7 cellular contexts compared by ENCODE assay signal in genomic region chr3:15205482-15205933, GRCh38. TPM values are rescaled to one million over a fixed set of nuclear protein-coding genes. Genes with fewer than 3 reads are reported as not detected.
DNase-seq lines count a peak whose midpoint lies in the region; ATAC-seq and TF ChIP-seq lines count a peak whose summit lies in the region.

No MANE protein-coding gene starts in this region.

- no peak for TF ChIP-seq CTCF in HFFc6 (IDR thresholded peaks at IDR 0.05)

- no peaks in the 10 kb centered on the region for H3K9me3 Mint-ChIP-seq in HFFc6
- no peaks in the 10 kb centered on the region for H3K9me3 Mint-ChIP-seq in activated T-helper 2 cell treated with anti-CD3 and anti-CD28 coated beads, Interferon-gamma antibody, Interleukin-2, Interleukin-4, amounts not matched to agents 10 μg/mL and 5 μg/mL and 100 μg/mL, durations not matched to agents 14 hours and 24 hours and 36 hours
- no peaks in the 10 kb centered on the region for H3K9me3 Mint-ChIP-seq in stimulated activated naive B cell treated with anti-CD40 and anti-IgM and Interleukin-4, amounts not matched to agents 10 μg/mL and 1 μg/mL and 100 μg/mL, for 72 hours

- H3K4me3 ChIP-seq in iPS-18c (ENCODE audit: insufficient read depth, low read depth, low read length), result peak overlapping the region; percentile 91

- DNase-seq in HFFc6, result no peak
- DNase-seq in activated T-helper 2 cell treated with anti-CD3 and anti-CD28 coated beads, Interferon-gamma antibody, Interleukin-2, Interleukin-4, amounts not matched to agents 10 μg/mL and 5 μg/mL and 100 μg/mL, durations not matched to agents 14 hours and 24 hours and 36 hours (ENCODE audit: low spot score), result no peak
- no peak for DNase-seq in stimulated activated naive B cell treated with anti-CD40 and anti-IgM and Interleukin-4, amounts not matched to agents 10 μg/mL and 1 μg/mL and 100 μg/mL, for 72 hours
- DNase-seq in stimulated activated CD4-positive, alpha-beta T cell treated with anti-CD3 and anti-CD28 coated beads, Interleukin-4, amount 100 ng/mL, for 4 hours, result no peak
- DNase-seq in activated CD8-positive, alpha-beta memory T cell treated with anti-CD3 and anti-CD28 coated beads for 24 hours, result no peak

- peaks cover 2% of the 10 kb centered on the region for H3K27me3 Mint-ChIP-seq in HFFc6 (ENCODE audit: insufficient read depth)
- H3K27me3 Mint-ChIP-seq in activated T-helper 2 cell treated with anti-CD3 and anti-CD28 coated beads, Interferon-gamma antibody, Interleukin-2, Interleukin-4, amounts not matched to agents 10 μg/mL and 5 μg/mL and 100 μg/mL, durations not matched to agents 14 hours and 24 hours and 36 hours (ENCODE audit: low read depth), result no peaks in the 10 kb centered on the region
- no peaks in the 10 kb centered on the region for H3K27me3 Mint-ChIP-seq in stimulated activated naive B cell treated with anti-CD40 and anti-IgM and Interleukin-4, amounts not matched to agents 10 μg/mL and 1 μg/mL and 100 μg/mL, for 72 hours

- H3K4me3 Mint-ChIP-seq in HFFc6, result peak overlapping the region; percentile 90
- peak overlapping the region; percentile 81 for H3K4me3 Mint-ChIP-seq in activated T-helper 2 cell treated with anti-CD3 and anti-CD28 coated beads, Interferon-gamma antibody, Interleukin-2, Interleukin-4, amounts not matched to agents 10 μg/mL and 5 μg/mL and 100 μg/mL, durations not matched to agents 14 hours and 24 hours and 36 hours (ENCODE audit: low read depth)
- H3K4me3 Mint-ChIP-seq in stimulated activated naive B cell treated with anti-CD40 and anti-IgM and Interleukin-4, amounts not matched to agents 10 μg/mL and 1 μg/mL and 100 μg/mL, for 72 hours, result peak overlapping the region; percentile 86 to 93

- H3K27ac Mint-ChIP-seq in HFFc6, result peak overlapping the region; percentile 94
- H3K27ac Mint-ChIP-seq in activated T-helper 2 cell treated with anti-CD3 and anti-CD28 coated beads, Interferon-gamma antibody, Interleukin-2, Interleukin-4, amounts not matched to agents 10 μg/mL and 5 μg/mL and 100 μg/mL, durations not matched to agents 14 hours and 24 hours and 36 hours, result peak overlapping the region; percentile 90
- peak overlapping the region; percentile 96 for H3K27ac Mint-ChIP-seq in stimulated activated naive B cell treated with anti-CD40 and anti-IgM and Interleukin-4, amounts not matched to agents 10 μg/mL and 1 μg/mL and 100 μg/mL, for 72 hours

- peaks cover 49% of the 10 kb centered on the region for H3K4me1 Mint-ChIP-seq in HFFc6 (ENCODE audit: low read depth)
- peaks cover 27% of the 10 kb centered on the region for H3K4me1 Mint-ChIP-seq in activated T-helper 2 cell treated with anti-CD3 and anti-CD28 coated beads, Interferon-gamma antibody, Interleukin-2, Interleukin-4, amounts not matched to agents 10 μg/mL and 5 μg/mL and 100 μg/mL, durations not matched to agents 14 hours and 24 hours and 36 hours (ENCODE audit: low read depth)
- H3K4me1 Mint-ChIP-seq in stimulated activated naive B cell treated with anti-CD40 and anti-IgM and Interleukin-4, amounts not matched to agents 10 μg/mL and 1 μg/mL and 100 μg/mL, for 72 hours, result peaks cover 14 to 29% of the 10 kb centered on the region in 2 donors

- intact Hi-C loops in activated T-helper 2 cell treated with anti-CD3 and anti-CD28 coated beads, Interferon-gamma antibody, Interleukin-2, Interleukin-4, amounts not matched to agents 10 μg/mL and 5 μg/mL and 100 μg/mL, durations not matched to agents 14 hours and 24 hours and 36 hours (cut with micrococcal nuclease), result loop anchor here (1.0 to 10.0 kb wide), 6 partner anchors 42 to 1039 kb away; partner anchors contain the start of genes CCDC174, NR2C2 and RBSN

- no peak for ATAC-seq in stimulated activated naive B cell treated with anti-CD40 and anti-IgM and Interleukin-4, amounts not matched to agents 10 μg/mL and 1 μg/mL and 100 μg/mL, for 72 hours (replicated peaks)
- ATAC-seq in GM19351 (IDR thresholded peaks at IDR 0.05; ENCODE audit: unreplicated experiment), result no peak

- peaks cover 9% of the 10 kb centered on the region; the same call in 1 of the 2 replicates for H3K36me3 Mint-ChIP-seq in HFFc6 (ENCODE audit: low read depth)
- H3K36me3 Mint-ChIP-seq in activated T-helper 2 cell treated with anti-CD3 and anti-CD28 coated beads, Interferon-gamma antibody, Interleukin-2, Interleukin-4, amounts not matched to agents 10 μg/mL and 5 μg/mL and 100 μg/mL, durations not matched to agents 14 hours and 24 hours and 36 hours (ENCODE audit: low read depth), result peaks cover 17% of the 10 kb centered on the region
- peaks cover 2% of the 10 kb centered on the region in 2 donors for H3K36me3 Mint-ChIP-seq in stimulated activated naive B cell treated with anti-CD40 and anti-IgM and Interleukin-4, amounts not matched to agents 10 μg/mL and 1 μg/mL and 100 μg/mL, for 72 hours

- H3K9me3 ChIP-seq in iPS-18c (ENCODE audit: control insufficient read depth, insufficient read depth, low read length), result no peaks in the 10 kb centered on the region

RNA-seq across cellular contexts. Expression of gene CAPN7, which starts 0.5 kb away (rescaled TPM):
- 10 to 100 TPM; 23.8 to 27.9 (median 26.4) TPM for total RNA-seq in HFFc6 (2021; fragmentation: NEBNext Ultra II Directional; extraction: Animal tissue kit (Norgen Biotek cat#: 25700))
- 31.8 and 33.4 TPM in 2 replicates for total RNA-seq in activated T-helper 2 cell treated with anti-CD3 and anti-CD28 coated beads, Interferon-gamma antibody, Interleukin-2, Interleukin-4, amounts not matched to agents 10 μg/mL and 5 μg/mL and 100 μg/mL, durations not matched to agents 14 hours and 24 hours and 36 hours
